ENCODE assay signal across 16 cellular contexts in the genomic region with DNA sequence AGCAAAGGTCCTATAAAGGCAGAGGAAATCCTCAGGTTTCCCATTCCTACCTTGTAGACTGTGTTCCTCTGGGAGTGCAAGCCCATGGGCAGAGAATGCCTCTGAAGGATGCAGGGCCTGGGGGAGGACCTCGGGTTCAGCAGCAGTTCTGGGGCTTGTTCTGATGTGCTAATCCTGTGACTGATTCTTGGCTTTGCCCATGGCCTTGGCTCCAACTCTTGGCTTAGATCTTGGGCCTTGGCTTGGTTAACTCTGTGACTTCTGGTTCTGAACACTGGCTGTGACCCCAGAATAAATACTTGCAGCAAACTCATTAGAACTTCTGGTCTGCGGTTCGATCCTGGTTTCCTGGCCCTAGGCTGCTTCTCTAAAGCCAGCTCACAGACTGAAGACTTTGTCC.
DNase-seq lines count a peak whose midpoint lies in the region; ATAC-seq and TF ChIP-seq lines count a peak whose summit lies in the region.
"Had no signal": no experiment of that assay in that cellular context is flagged by ENCODE, and none has a peak within 500 bp of the region (broad histone marks: within the 10 kb centered on the region; RNA-seq: fewer than 3 reads in every experiment).

No MANE protein-coding gene starts in this region.

- H3K9me3 ChIP-seq in body of pancreas (no peaks in the 10 kb centered on the region), left ventricle myocardium inferior (replicated peaks) (no peaks in the 10 kb centered on the region)
- H3K9me3 ChIP-seq: spleen had no signal

- peak; percentile 33 for ATAC-seq in body of pancreas
- ATAC-seq in HG03520 (IDR thresholded peaks at IDR 0.05; ENCODE audit: unreplicated experiment): no peak
- ATAC-seq: A549; CD8-positive, alpha-beta T cell; Panc1; stimulated activated naive B cell treated with anti-CD40 and anti-IgM and Interleukin-4, amounts not matched to agents 10 μg/mL and 1 μg/mL and 100 μg/mL, for 72 hours had no signal

- H3K27me3 ChIP-seq in body of pancreas (no peaks in the 10 kb centered on the region), left ventricle myocardium inferior (ENCODE audit: low read depth) (no peaks in the 10 kb centered on the region)
- H3K27me3 ChIP-seq: spleen had no signal

- H3K4me1 ChIP-seq in body of pancreas (no peaks in the 10 kb centered on the region), left ventricle myocardium inferior (peaks cover 24% of the 10 kb centered on the region)
- H3K4me1 ChIP-seq: A549 had no signal

- H3K27ac ChIP-seq in body of pancreas (no peak overlapping the region), left ventricle myocardium inferior (replicated peaks) (peak overlapping the region; percentile 45)
- H3K27ac ChIP-seq: A549, spleen had no signal

- intact Hi-C loops in body of pancreas (cut with DNase I): no loop called here
- intact Hi-C loops in left ventricle myocardium inferior (cut with micrococcal nuclease): no loop called here
- intact Hi-C loops in posterior vena cava (cut with DNase I): no loop called here

- 57 to 65% methylated on average over 3 of the region's 3 CpGs for WGBS in body of pancreas, 2 donors

- TF ChIP-seq CTCF in body of pancreas (IDR thresholded peaks at IDR 0.05): no peak
- no peak for TF ChIP-seq CTCF in left ventricle myocardium inferior (IDR thresholded peaks at IDR 0.05; ENCODE audit: borderline replicate concordance)

- peak; percentile 30 for DNase-seq in AG20443 (ENCODE audit: low spot score)
- DNase-seq in body of pancreas: peak; percentile 13 to 31 (median 18)
- peak; percentile 64 for DNase-seq in left ventricle myocardium inferior
- peak; percentile 77 for DNase-seq in posterior vena cava (ENCODE audit: low spot score)
- no peak for DNase-seq in COLO829 (ENCODE audit: low spot score)
- DNase-seq in effector CD8-positive, alpha-beta T cell (lab: John Stamatoyannopoulos, UW): no peak
- no peak for DNase-seq in GF-D8 (lab: John Stamatoyannopoulos, UW)
- DNase-seq: CD8-positive, alpha-beta T cell; NCI-H1930; NCI-H774; occipital lobe; spleen; stimulated activated naive B cell treated with anti-CD40 and anti-IgM and Interleukin-4, amounts not matched to agents 10 μg/mL and 1 μg/mL and 100 μg/mL, for 72 hours had no signal

- H3K36me3 ChIP-seq in body of pancreas (replicated peaks in 1 of 2; ENCODE audit: insufficient read depth in 1 of 2, low read depth in 2 of 2): no peaks in the 10 kb centered on the region
- no peaks in the 10 kb centered on the region for H3K36me3 ChIP-seq in left ventricle myocardium inferior
- H3K36me3 ChIP-seq: spleen had no signal

- H3K4me3 ChIP-seq in body of pancreas: no peak overlapping the region
- no peak overlapping the region for H3K4me3 ChIP-seq in left ventricle myocardium inferior
- H3K4me3 ChIP-seq: A549, spleen had no signal

- TF ChIP-seq POLR2A in body of pancreas (IDR thresholded peaks at IDR 0.05): no peak

Comparison
In these comparisons a context has a peak if more than half of its experiments do, and no peak if none do; other contexts are left out.
1. DNase-seq: peak in AG20443 (single experiment), body of pancreas (4 of 4), left ventricle myocardium inferior (single experiment) and posterior vena cava (single experiment); none in COLO829 (single experiment), effector CD8-positive, alpha-beta T cell (single experiment) and GF-D8 (single experiment).